In genomic region chr11:65417221-65417701, GRCh38 we compare ENCODE assay signal across 1 cellular context.
TF ChIP-seq lines count a peak whose summit lies in the region.

No MANE protein-coding gene starts in this region.

TF ChIP-seq in H1, 55 proteins besides CTCF, POLR2A, EP300 and RAD21:
- TF ChIP-seq SIX5 (IDR thresholded peaks at IDR 0.05; ENCODE audit: low read depth, low read length): no peak
- no peak for TF ChIP-seq ASH2L (IDR thresholded peaks at IDR 0.05; ENCODE audit: low read length)
